26 cellular contexts compared by ENCODE assay signal in genomic region chr3:20652249-20652648, GRCh38.
DNase-seq lines count a peak whose midpoint lies in the region; ATAC-seq and TF ChIP-seq lines count a peak whose summit lies in the region.
"Had no signal": no experiment of that assay in that cellular context is flagged by ENCODE, and none has a peak within 500 bp of the region (broad histone marks: within the 10 kb centered on the region; RNA-seq: fewer than 3 reads in every experiment).

No MANE protein-coding gene starts in this region.

- no peak overlapping the region for H4K91ac ChIP-seq in trophoblast cell (ENCODE audit: low read depth, low read length)

- H3K27me3 Mint-ChIP-seq in Calu3 (ENCODE audit: unreplicated experiment) = no peaks in the 10 kb centered on the region
- H3K27me3 Mint-ChIP-seq in activated naive CD4-positive, alpha-beta T cell treated with anti-CD3 and anti-CD28 coated beads, Interleukin-2, amount 10 ng/mL, durations not matched to agents 7 days and 5 days = no peaks in the 10 kb centered on the region
- H3K27me3 Mint-ChIP-seq: CD4-positive, alpha-beta T cell had no signal

- H3K14ac ChIP-seq in trophoblast cell (ENCODE audit: low read length) = no peak overlapping the region

- H3K4me1 Mint-ChIP-seq in Calu3 (ENCODE audit: low read depth, unreplicated experiment) = peaks cover 12% of the 10 kb centered on the region
- H3K4me1 Mint-ChIP-seq in activated naive CD4-positive, alpha-beta T cell treated with anti-CD3 and anti-CD28 coated beads, Interleukin-2, amount 10 ng/mL, durations not matched to agents 7 days and 5 days = no peaks in the 10 kb centered on the region

- H2AK5ac ChIP-seq in trophoblast cell (ENCODE audit: low read length) = no peak overlapping the region

- H3K79me2 ChIP-seq in hepatocyte (no peaks in the 10 kb centered on the region), trophoblast cell (ENCODE audit: control insufficient read depth, insufficient read depth, low read length, poor library complexity) (no peaks in the 10 kb centered on the region)

- H3K36me3 ChIP-seq in hepatocyte (replicated peaks; ENCODE audit: insufficient read depth, low read depth) (no peaks in the 10 kb centered on the region), trophoblast cell (ENCODE audit: control insufficient read depth in 1 of 2, insufficient read depth in 2 of 2, low read length in 2 of 2) (no peaks in the 10 kb centered on the region)
- H3K36me3 ChIP-seq: BLaER1 treated with 17β-estradiol and CSF1 and Interleukin-3, amounts not matched to agents 10 nM and 100 nM; SJCRH30 had no signal

- H2BK120ac ChIP-seq in trophoblast cell (ENCODE audit: insufficient read depth, low read length, poor library complexity) = no peak overlapping the region

- ATAC-seq in SK-N-SH treated with all-trans-retinoic acid at 6 μM for 48 hours = peak; percentile 32; the same call in 2 of the 3 replicates
- no peak for ATAC-seq in GM18867 (IDR thresholded peaks at IDR 0.05; ENCODE audit: unreplicated experiment)
- ATAC-seq: HCT116, K562, Right ventricle myocardium inferior had no signal

- H3K36me3 Mint-ChIP-seq in Calu3 (ENCODE audit: insufficient read depth, unreplicated experiment) = no peaks in the 10 kb centered on the region
- H3K36me3 Mint-ChIP-seq in activated naive CD4-positive, alpha-beta T cell treated with anti-CD3 and anti-CD28 coated beads, Interleukin-2, amount 10 ng/mL, durations not matched to agents 7 days and 5 days = no peaks in the 10 kb centered on the region

- H3K79me1 ChIP-seq in trophoblast cell (ENCODE audit: low read length) = no peaks in the 10 kb centered on the region

- no peaks in the 10 kb centered on the region for H3K27me3 ChIP-seq in hepatocyte
- H3K27me3 ChIP-seq in trophoblast cell (ENCODE audit: insufficient read depth, low read length) = no peaks in the 10 kb centered on the region
- no peaks in the 10 kb centered on the region for H3K27me3 ChIP-seq in dorsolateral prefrontal cortex
- H3K27me3 ChIP-seq: BLaER1 treated with 17β-estradiol and CSF1 and Interleukin-3, amounts not matched to agents 10 nM and 100 nM; SJCRH30 had no signal

- H3K4me3 ChIP-seq in hepatocyte (no peak overlapping the region), trophoblast cell (ENCODE audit: low read depth, low read length) (no peak overlapping the region), dorsolateral prefrontal cortex (no peak overlapping the region)
- H3K4me3 ChIP-seq: BLaER1 treated with 17β-estradiol and CSF1 and Interleukin-3, amounts not matched to agents 10 nM and 100 nM; K562; SJCRH30 had no signal

- H4K12ac ChIP-seq in trophoblast cell (ENCODE audit: low read depth, low read length) = no peak overlapping the region

- H3K27ac Mint-ChIP-seq in Calu3 (ENCODE audit: unreplicated experiment) = no peak overlapping the region
- H3K27ac Mint-ChIP-seq in activated naive CD4-positive, alpha-beta T cell treated with anti-CD3 and anti-CD28 coated beads, Interleukin-2, amount 10 ng/mL, durations not matched to agents 7 days and 5 days = no peak overlapping the region
- H3K27ac Mint-ChIP-seq: CD4-positive, alpha-beta T cell had no signal

- H2AFZ ChIP-seq in hepatocyte (peak overlapping the region; percentile 16), trophoblast cell (ENCODE audit: insufficient read depth, low read length, poor library complexity) (no peak overlapping the region)

- no TSS peak for BruUV-seq in Calu3 (replicated peaks; lab: Mats Ljungman, UMichigan)

- H3K23ac ChIP-seq in trophoblast cell (ENCODE audit: low read length) = no peak overlapping the region

- H3K9me3 Mint-ChIP-seq in Calu3 (ENCODE audit: low read depth, unreplicated experiment) = peaks cover 6% of the 10 kb centered on the region
- H3K9me3 Mint-ChIP-seq in activated naive CD4-positive, alpha-beta T cell treated with anti-CD3 and anti-CD28 coated beads, Interleukin-2, amount 10 ng/mL, durations not matched to agents 7 days and 5 days = peaks cover 15% of the 10 kb centered on the region

- no peak overlapping the region for H3K18ac ChIP-seq in trophoblast cell (ENCODE audit: low read length)

- no peak overlapping the region for H2BK5ac ChIP-seq in trophoblast cell (ENCODE audit: low read depth, low read length, poor library complexity)

- H4K8ac ChIP-seq in trophoblast cell (ENCODE audit: low read depth, low read length) = no peak overlapping the region

- no peaks in the 10 kb centered on the region for H4K20me1 ChIP-seq in hepatocyte (ENCODE audit: insufficient read depth, poor library complexity, severe bottlenecking)
- H4K20me1 ChIP-seq: BLaER1 treated with 17β-estradiol and CSF1 and Interleukin-3, amounts not matched to agents 10 nM and 100 nM had no signal

- H3K9ac ChIP-seq in trophoblast cell (ENCODE audit: low read length) = no peak overlapping the region
- H3K9ac ChIP-seq: BLaER1 treated with 17β-estradiol and CSF1 and Interleukin-3, amounts not matched to agents 10 nM and 100 nM had no signal

- H3K27ac ChIP-seq in hepatocyte (no peak overlapping the region), trophoblast cell (ENCODE audit: low read depth, low read length) (no peak overlapping the region), dorsolateral prefrontal cortex (no peak overlapping the region)
- H3K27ac ChIP-seq: BLaER1 treated with 17β-estradiol and CSF1 and Interleukin-3, amounts not matched to agents 10 nM and 100 nM; HL-60; SJCRH30 had no signal

- no peak overlapping the region for H3K4ac ChIP-seq in trophoblast cell (ENCODE audit: low read depth, low read length)

- H2BK12ac ChIP-seq in trophoblast cell (ENCODE audit: low read length) = no peak overlapping the region

- WGBS in hepatocyte (ENCODE audit: low lambda C conversion rate, missing lambda C conversion rate) = 35% methylated on average over 1 of the region's 1 CpG
- no CpG with 5 or more reads among the region's 1 CpG for WGBS in trophoblast cell (ENCODE audit: extremely low coverage, insufficient coverage, insufficient read length)

- intact Hi-C loops in Calu3 (cut with micrococcal nuclease; ENCODE audit: unreplicated experiment) (no loop called here), dorsolateral prefrontal cortex (cut with DNase I) (no loop called here)

- no peaks in the 10 kb centered on the region for H3K9me2 ChIP-seq in hepatocyte (replicated peaks; ENCODE audit: insufficient read depth)

- no peak overlapping the region for H3K4me2 ChIP-seq in hepatocyte
- H3K4me2 ChIP-seq in trophoblast cell (ENCODE audit: low read length) = no peak overlapping the region
- H3K4me2 ChIP-seq: BLaER1 treated with 17β-estradiol and CSF1 and Interleukin-3, amounts not matched to agents 10 nM and 100 nM had no signal

- TF ChIP-seq CTCF in Calu3 (IDR thresholded peaks at IDR 0.05; ENCODE audit: unreplicated experiment) (no peak), hepatocyte (IDR thresholded peaks at IDR 0.05; ENCODE audit: poor library complexity) (no peak), dorsolateral prefrontal cortex (IDR thresholded peaks at IDR 0.05 in 54 of 56, conservative IDR thresholded peaks at IDR 0.05 in 2 of 56; ENCODE audit: low read depth in 1 of 56, partially characterized antibody in 56 of 56) (no peak)

- H3K4me1 ChIP-seq in hepatocyte (ENCODE audit: insufficient read depth) (no peaks in the 10 kb centered on the region), trophoblast cell (ENCODE audit: control insufficient read depth in 1 of 2, insufficient read depth in 2 of 2, low read length in 2 of 2) (no peaks in the 10 kb centered on the region)
- H3K4me1 ChIP-seq: SJCRH30 had no signal

- CTCF ChIA-PET in Calu3 (lab: Charles Lee) = no interaction called here
- CTCF ChIA-PET in activated naive CD4-positive, alpha-beta T cell treated with anti-CD3 and anti-CD28 coated beads, Interleukin-2, amount 10 ng/mL, durations not matched to agents 7 days and 5 days (lab: Charles Lee) = no interaction called here

- no peaks in the 10 kb centered on the region for H3K9me3 ChIP-seq in hepatocyte (ENCODE audit: low read depth)
- no peaks in the 10 kb centered on the region for H3K9me3 ChIP-seq in trophoblast cell (ENCODE audit: insufficient read depth, low read depth, low read length)
- H3K9me3 ChIP-seq: SJCRH30 had no signal

- H3K4me3 Mint-ChIP-seq in Calu3 (ENCODE audit: low read depth, unreplicated experiment) = peak overlapping the region; percentile 31
- H3K4me3 Mint-ChIP-seq in activated naive CD4-positive, alpha-beta T cell treated with anti-CD3 and anti-CD28 coated beads, Interleukin-2, amount 10 ng/mL, durations not matched to agents 7 days and 5 days = no peak overlapping the region
- H3K4me3 Mint-ChIP-seq: CD4-positive, alpha-beta T cell had no signal

- DNase-seq in Calu3 = no peak
- DNase-seq in NCI-H524 treated with DMSO at 0.1 percent for 48 hours (lab: John Stamatoyannopoulos, UW) = peak; percentile 50
- DNase-seq in hepatocyte (ENCODE audit: low spot score) = no peak
- DNase-seq in activated naive CD4-positive, alpha-beta T cell treated with anti-CD3 and anti-CD28 coated beads, Interleukin-2, amount 10 ng/mL, durations not matched to agents 7 days and 5 days = no peak
- DNase-seq in trophoblast cell = no peak
- DNase-seq in dorsolateral prefrontal cortex = no peak
- DNase-seq: AML-193; CD4-positive, alpha-beta T cell; DMS79; GF-D8; Kasumi-1; NCI-H1105; NCI-H1436 treated with DMSO at 0.1 percent for 48 hours; NCI-H187 treated with DMSO at 0.1 percent for 48 hours; NCI-H2171 treated with DMSO at 0.1 percent for 48 hours; NCI-H345; NCI-H510A treated with DMSO at 0.1 percent for 48 hours; NCI-H774; SJCRH30 had no signal

TF ChIP-seq in SK-N-SH treated with all-trans-retinoic acid at 6 μM for 48 hours, 23 proteins besides CTCF, POLR2A, EP300 and RAD21 (continues in another document):
- TF ChIP-seq, protein P1, sequence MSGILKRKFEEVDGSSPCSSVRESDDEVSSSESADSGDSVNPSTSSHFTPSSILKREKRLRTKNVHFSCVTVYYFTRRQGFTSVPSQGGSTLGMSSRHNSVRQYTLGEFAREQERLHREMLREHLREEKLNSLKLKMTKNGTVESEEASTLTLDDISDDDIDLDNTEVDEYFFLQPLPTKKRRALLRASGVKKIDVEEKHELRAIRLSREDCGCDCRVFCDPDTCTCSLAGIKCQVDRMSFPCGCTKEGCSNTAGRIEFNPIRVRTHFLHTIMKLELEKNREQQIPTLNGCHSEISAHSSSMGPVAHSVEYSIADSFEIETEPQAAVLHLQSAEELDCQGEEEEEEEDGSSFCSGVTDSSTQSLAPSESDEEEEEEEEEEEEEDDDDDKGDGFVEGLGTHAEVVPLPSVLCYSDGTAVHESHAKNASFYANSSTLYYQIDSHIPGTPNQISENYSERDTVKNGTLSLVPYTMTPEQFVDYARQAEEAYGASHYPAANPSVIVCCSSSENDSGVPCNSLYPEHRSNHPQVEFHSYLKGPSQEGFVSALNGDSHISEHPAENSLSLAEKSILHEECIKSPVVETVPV (CRISPR knock-in tag; IDR thresholded peaks at IDR 0.05) = peak; percentile 93
- TF ChIP-seq OSR1 (CRISPR knock-in tag; IDR thresholded peaks at IDR 0.05) (no peak), ISL1 (CRISPR knock-in tag; IDR thresholded peaks at IDR 0.05) (peak; percentile 91), ZNF8 (CRISPR knock-in tag; IDR thresholded peaks at IDR 0.05) (peak; percentile 54), TCF4 (CRISPR knock-in tag; IDR thresholded peaks at IDR 0.05; ENCODE audit: borderline replicate concordance) (peak; percentile 95)
